In genomic region chr12:109291531-109292341, GRCh38 we compare ENCODE assay signal across 10 cellular contexts. TPM values are rescaled to one million over a fixed set of nuclear protein-coding genes. Genes with fewer than 3 reads are reported as not detected.
DNase-seq lines count a peak whose midpoint lies in the region; ATAC-seq, FAIRE-seq and TF ChIP-seq lines count a peak whose summit lies in the region.
"Had no signal": no experiment of that assay in that cellular context is flagged by ENCODE, and none has a peak within 500 bp of the region (broad histone marks: within the 10 kb centered on the region; RNA-seq: fewer than 3 reads in every experiment).

No MANE protein-coding gene starts in this region.

- no peak for FAIRE-seq in A549 (lab: Jason Lieb, UNC)

- no peaks in the 10 kb centered on the region for H3K4me1 ChIP-seq in A549

- POLR2A ChIA-PET in A549 (lab: Yijun Ruan, JAX), result no interaction called here

- H3K9me3 Mint-ChIP-seq in stimulated activated naive B cell treated with anti-CD40 and anti-IgM and Interleukin-4, amounts not matched to agents 10 μg/mL and 1 μg/mL and 100 μg/mL, for 72 hours, result no peaks in the 10 kb centered on the region
- H3K9me3 Mint-ChIP-seq in activated T-helper 1 cell treated with anti-CD3 and anti-CD28 coated beads, Interleukin-12 subunit alpha, Interleukin-12 subunit beta, Interleukin-2, Interleukin-4 antibody, amounts not matched to agents 30 ng/mL and 10 ng/mL and 1 ng/mL, durations not matched to agents 14 hours and 24 hours and 36 hours, result no peaks in the 10 kb centered on the region
- H3K9me3 Mint-ChIP-seq: T-helper 1 cell treated with Interleukin-12 subunit alpha and Interleukin-12 subunit beta and Interleukin-4 antibody, amounts not matched to agents 30 μg/mL and 1 μg/mL, for 36 hours had no signal

- peak overlapping the region; percentile 47 to 62 for H3K4me3 Mint-ChIP-seq in stimulated activated naive B cell treated with anti-CD40 and anti-IgM and Interleukin-4, amounts not matched to agents 10 μg/mL and 1 μg/mL and 100 μg/mL, for 72 hours
- H3K4me3 Mint-ChIP-seq in activated T-helper 1 cell treated with anti-CD3 and anti-CD28 coated beads, Interleukin-12 subunit alpha, Interleukin-12 subunit beta, Interleukin-2, Interleukin-4 antibody, amounts not matched to agents 30 ng/mL and 10 ng/mL and 1 ng/mL, durations not matched to agents 14 hours and 24 hours and 36 hours, result no peak overlapping the region
- H3K4me3 Mint-ChIP-seq: T-helper 1 cell treated with Interleukin-12 subunit alpha and Interleukin-12 subunit beta and Interleukin-4 antibody, amounts not matched to agents 30 μg/mL and 1 μg/mL, for 36 hours had no signal

- H3K4me2 ChIP-seq in A549, result no peak overlapping the region

- intact Hi-C loops in activated T-helper 1 cell treated with anti-CD3 and anti-CD28 coated beads, Interleukin-12 subunit alpha, Interleukin-12 subunit beta, Interleukin-2, Interleukin-4 antibody, amounts not matched to agents 30 ng/mL and 10 ng/mL and 1 ng/mL, durations not matched to agents 14 hours and 24 hours and 36 hours (cut with micrococcal nuclease), result no loop called here

- CTCF ChIA-PET in A549 (lab: Yijun Ruan, JAX), result interaction anchor here (0.6 to 2.7 kb wide), 2 partner anchors 10 to 885 kb away, joined by 3 to 15 read pairs; no protein-coding TSS in a partner anchor

- TF ChIP-seq RAD21 in A549 (conservative IDR thresholded peaks at IDR 0.05 in 1 of 2, IDR thresholded peaks at IDR 0.05 in 1 of 2), result no peak

- no peak for TF ChIP-seq POLR2A in A549 (IDR thresholded peaks at IDR 0.05; ENCODE audit: low read length)

- TF ChIP-seq EP300 in A549 (IDR thresholded peaks at IDR 0.05), result no peak

- 62% methylated on average over 23 of the region's 31 CpGs for WGBS in A549 (ENCODE audit: missing lambda C conversion rate)

- no peak for TF ChIP-seq CTCF in A549 (IDR thresholded peaks at IDR 0.05)

- H3K27ac Mint-ChIP-seq in stimulated activated naive B cell treated with anti-CD40 and anti-IgM and Interleukin-4, amounts not matched to agents 10 μg/mL and 1 μg/mL and 100 μg/mL, for 72 hours, result no peak overlapping the region
- H3K27ac Mint-ChIP-seq in activated T-helper 1 cell treated with anti-CD3 and anti-CD28 coated beads, Interleukin-12 subunit alpha, Interleukin-12 subunit beta, Interleukin-2, Interleukin-4 antibody, amounts not matched to agents 30 ng/mL and 10 ng/mL and 1 ng/mL, durations not matched to agents 14 hours and 24 hours and 36 hours, result no peak overlapping the region
- H3K27ac Mint-ChIP-seq: T-helper 1 cell treated with Interleukin-12 subunit alpha and Interleukin-12 subunit beta and Interleukin-4 antibody, amounts not matched to agents 30 μg/mL and 1 μg/mL, for 36 hours had no signal

- H3K27ac ChIP-seq in A549, result no peak overlapping the region

- no peak for DNase-seq in A549 (ENCODE audit: low read depth in 1 of 2, low spot score in 1 of 2)
- peak; percentile 89 for DNase-seq in NCI-H1417 treated with DMSO at 0.1 percent for 48 hours (lab: John Stamatoyannopoulos, UW)
- DNase-seq in astrocyte of the hippocampus (ENCODE audit: low read depth, low spot score), result peak; percentile 74
- DNase-seq in iPS-NIHi7 (ENCODE audit: extremely low spot score), result peak; percentile 84
- DNase-seq in stimulated activated naive B cell treated with anti-CD40 and anti-IgM and Interleukin-4, amounts not matched to agents 10 μg/mL and 1 μg/mL and 100 μg/mL, for 72 hours, result peak; percentile 12
- no peak for DNase-seq in activated T-helper 1 cell treated with anti-CD3 and anti-CD28 coated beads, Interleukin-12 subunit alpha, Interleukin-12 subunit beta, Interleukin-2, Interleukin-4 antibody, amounts not matched to agents 30 ng/mL and 10 ng/mL and 1 ng/mL, durations not matched to agents 14 hours and 24 hours and 36 hours (ENCODE audit: low spot score)
- DNase-seq: DND-41 had no signal

- no peaks in the 10 kb centered on the region for H3K9me3 ChIP-seq in A549

- H3K27me3 Mint-ChIP-seq in stimulated activated naive B cell treated with anti-CD40 and anti-IgM and Interleukin-4, amounts not matched to agents 10 μg/mL and 1 μg/mL and 100 μg/mL, for 72 hours, result peaks cover 53 to 59% of the 10 kb centered on the region in 2 donors
- H3K27me3 Mint-ChIP-seq in activated T-helper 1 cell treated with anti-CD3 and anti-CD28 coated beads, Interleukin-12 subunit alpha, Interleukin-12 subunit beta, Interleukin-2, Interleukin-4 antibody, amounts not matched to agents 30 ng/mL and 10 ng/mL and 1 ng/mL, durations not matched to agents 14 hours and 24 hours and 36 hours (ENCODE audit: insufficient read depth), result peaks cover 15% of the 10 kb centered on the region

- no peaks in the 10 kb centered on the region for H3K36me3 Mint-ChIP-seq in stimulated activated naive B cell treated with anti-CD40 and anti-IgM and Interleukin-4, amounts not matched to agents 10 μg/mL and 1 μg/mL and 100 μg/mL, for 72 hours
- H3K36me3 Mint-ChIP-seq in activated T-helper 1 cell treated with anti-CD3 and anti-CD28 coated beads, Interleukin-12 subunit alpha, Interleukin-12 subunit beta, Interleukin-2, Interleukin-4 antibody, amounts not matched to agents 30 ng/mL and 10 ng/mL and 1 ng/mL, durations not matched to agents 14 hours and 24 hours and 36 hours (ENCODE audit: low read depth), result no peaks in the 10 kb centered on the region

- H3K4me1 Mint-ChIP-seq in stimulated activated naive B cell treated with anti-CD40 and anti-IgM and Interleukin-4, amounts not matched to agents 10 μg/mL and 1 μg/mL and 100 μg/mL, for 72 hours, result peaks cover 4 to 5% of the 10 kb centered on the region in 2 donors
- H3K4me1 Mint-ChIP-seq in activated T-helper 1 cell treated with anti-CD3 and anti-CD28 coated beads, Interleukin-12 subunit alpha, Interleukin-12 subunit beta, Interleukin-2, Interleukin-4 antibody, amounts not matched to agents 30 ng/mL and 10 ng/mL and 1 ng/mL, durations not matched to agents 14 hours and 24 hours and 36 hours (ENCODE audit: low read depth), result no peaks in the 10 kb centered on the region

- H3K4me3 ChIP-seq in A549, result no peak overlapping the region

- ATAC-seq in A549 (peak; percentile 7 to 33; a peak in 3 of 6 replicates), GM18511 (IDR thresholded peaks at IDR 0.05; ENCODE audit: unreplicated experiment) (no peak), HG03159 (IDR thresholded peaks at IDR 0.05; ENCODE audit: unreplicated experiment) (no peak)
- ATAC-seq in stimulated activated naive B cell treated with anti-CD40 and anti-IgM and Interleukin-4, amounts not matched to agents 10 μg/mL and 1 μg/mL and 100 μg/mL, for 72 hours (replicated peaks), result peak; percentile 78 to 81

TF ChIP-seq in A549, 52 proteins besides CTCF, POLR2A, EP300 and RAD21 (continues in another document):
- TF ChIP-seq USF2 (IDR thresholded peaks at IDR 0.05) (peak; percentile 9; the same call in 1 of the 2 replicates), REST (IDR thresholded peaks at IDR 0.05) (no peak), RFX5 (IDR thresholded peaks at IDR 0.05) (no peak)

RNA-seq across cellular contexts. Expression of gene FOXN4, which starts 17.3 kb away (rescaled TPM):
- 0.04 TPM in 1 of 2 replicates, not detected in the other for polyA plus RNA-seq in A549 (2011; rRNA removed)
- polyA plus RNA-seq in A549 (2012; cell fraction: cytosol; rRNA removed), result 0.03 and 0.08 TPM in 2 replicates
- 0.50 and 0.61 TPM in 2 replicates for polyA plus RNA-seq in A549 (2012; cell fraction: nucleus; rRNA removed)
- 0.04 to 0.07 TPM (median 0.05 TPM) in 3 replicates for polyA plus RNA-seq in A549 (2017; fragmentation: RNase III; extraction: RNeasy Plus Mini Kit Qiagen cat#74134 plus additional on column Dnase treatment)
- not detected in 2 replicates for polyA minus RNA-seq in A549 (2011; rRNA and poly(A)+ RNA removed)
- total RNA-seq in activated T-helper 1 cell treated with anti-CD3 and anti-CD28 coated beads, Interleukin-12 subunit alpha, Interleukin-12 subunit beta, Interleukin-2, Interleukin-4 antibody, amounts not matched to agents 30 ng/mL and 10 ng/mL and 1 ng/mL, durations not matched to agents 14 hours and 24 hours and 36 hours, result not detected in 2 replicates

RNA-seq across cellular contexts. Expression of gene MYO1H, which starts 56.0 kb away (rescaled TPM):
- polyA plus RNA-seq in A549 (2011; rRNA removed) (not detected in 2 replicates), A549 (2017; fragmentation: RNase III; extraction: RNeasy Plus Mini Kit Qiagen cat#74134 plus additional on column Dnase treatment) (not detected in 3 replicates)
- polyA plus RNA-seq in A549 (2012; cell fraction: cytosol; rRNA removed), result not detected in 2 replicates
- polyA plus RNA-seq in A549 (2012; cell fraction: nucleus; rRNA removed), result not detected in 2 replicates
- not detected in 2 replicates for polyA minus RNA-seq in A549 (2011; rRNA and poly(A)+ RNA removed)
- not detected in 2 replicates for total RNA-seq in activated T-helper 1 cell treated with anti-CD3 and anti-CD28 coated beads, Interleukin-12 subunit alpha, Interleukin-12 subunit beta, Interleukin-2, Interleukin-4 antibody, amounts not matched to agents 30 ng/mL and 10 ng/mL and 1 ng/mL, durations not matched to agents 14 hours and 24 hours and 36 hours

Comparison
In these comparisons a context has a peak if more than half of its experiments do, and no peak if none do; other contexts are left out.
1. ATAC-seq: peak in A549 (2 of 2) and stimulated activated naive B cell treated with anti-CD40 and anti-IgM and Interleukin-4, amounts not matched to agents 10 μg/mL and 1 μg/mL and 100 μg/mL, for 72 hours (2 of 2); none in GM18511 (single experiment) and HG03159 (single experiment).
2. DNase-seq: peak in NCI-H1417 treated with DMSO at 0.1 percent for 48 hours (single experiment), astrocyte of the hippocampus (single experiment), iPS-NIHi7 (single experiment) and stimulated activated naive B cell treated with anti-CD40 and anti-IgM and Interleukin-4, amounts not matched to agents 10 μg/mL and 1 μg/mL and 100 μg/mL, for 72 hours (single experiment); none in A549 (0 of 2) and activated T-helper 1 cell treated with anti-CD3 and anti-CD28 coated beads, Interleukin-12 subunit alpha, Interleukin-12 subunit beta, Interleukin-2, Interleukin-4 antibody, amounts not matched to agents 30 ng/mL and 10 ng/mL and 1 ng/mL, durations not matched to agents 14 hours and 24 hours and 36 hours (single experiment).